Comparison of ENCODE assay signal across 6 cellular contexts in genomic region chr19:53869805-53870484, GRCh38. TPM values are rescaled to one million over a fixed set of nuclear protein-coding genes. Genes with fewer than 3 reads are reported as not detected.
A peak's percentile ranks its signal among the peaks of the same experiment; 100 is the strongest.
DNase-seq lines count a peak whose midpoint lies in the region; ATAC-seq and TF ChIP-seq lines count a peak whose summit lies in the region.
"Not testable (repeated sequence)": the region's sequence is repeated elsewhere in the genome, so short reads cannot be mapped to it uniquely, and the experiment has no call there.

No MANE protein-coding gene starts in this region.

- H3K4me1 ChIP-seq in DOHH2 (ENCODE audit: control insufficient read depth, low read length): peaks cover 41% of the 10 kb centered on the region
- H3K4me1 ChIP-seq in heart right ventricle: peaks cover 3 to 69% (median 45%) of the 10 kb centered on the region in 9 donors
- H3K4me1 ChIP-seq in testis: peaks cover 19% of the 10 kb centered on the region

- not testable (repeated sequence) for TF ChIP-seq POLR2A in testis (IDR thresholded peaks at IDR 0.05)

- not testable (repeated sequence) for ATAC-seq in heart right ventricle; natural killer cell treated with Interleukin-12 subunit alpha and Interleukin-12 subunit beta and Interleukin-15 and Interleukin-18, amount 100 ng/mL, for 72 hours

- not testable (repeated sequence) for H3K27me3 Mint-ChIP-seq in T-helper 1 cell treated with Interleukin-12 subunit alpha and Interleukin-12 subunit beta and Interleukin-4 antibody, amounts not matched to agents 30 μg/mL and 1 μg/mL, for 36 hours (ENCODE audit: low read depth); natural killer cell treated with Interleukin-12 subunit alpha and Interleukin-12 subunit beta and Interleukin-15 and Interleukin-18, amount 100 ng/mL, for 72 hours

- H3K36me3 ChIP-seq in DOHH2 (ENCODE audit: control insufficient read depth, low read length); testis (ENCODE audit: low read depth, missing control alignments): not testable (repeated sequence)
- H3K36me3 ChIP-seq in brain microvascular endothelial cell (replicated peaks): peaks cover 47% of the 10 kb centered on the region
- H3K36me3 ChIP-seq in heart right ventricle: peaks cover 0 to 47% (median 18%) of the 10 kb centered on the region in 9 donors

- DNase-seq in brain microvascular endothelial cell; heart right ventricle; natural killer cell treated with Interleukin-12 subunit alpha and Interleukin-12 subunit beta and Interleukin-15 and Interleukin-18, amount 100 ng/mL, for 72 hours (ENCODE audit: low spot score); testis: not testable (repeated sequence)

- intact Hi-C loops in heart right ventricle (cut with DNase I): loop anchor here in 2 of 10 donors (10.0 kb wide), 2 partner anchors 235 to 245 kb away; partner anchors contain the start of genes NDUFA3 (in 1 of the 2), OSCAR (in 1 of the 2), PRPF31 (in 1 of the 2) and TFPT (in 1 of the 2)
- intact Hi-C loops in testis (cut with DNase I; ENCODE audit: low total_unique reads): not testable (repeated sequence)

- 5 to 8% methylated on average over 12 to 24 of the region's 24 CpGs for WGBS in heart right ventricle, 2 donors
- 2 to 4% methylated on average over 8 to 13 of the region's 24 CpGs for WGBS in testis, 2 donors

- H3K4me2 ChIP-seq in DOHH2 (ENCODE audit: low read length): peak overlapping the region; percentile 80

- H3K9me2 ChIP-seq in DOHH2 (replicated peaks; ENCODE audit: control insufficient read depth, low read length): not testable (repeated sequence)

- peaks cover 17% of the 10 kb centered on the region for H3K27me3 ChIP-seq in DOHH2 (ENCODE audit: control insufficient read depth, low read length)
- not testable (repeated sequence) for H3K27me3 ChIP-seq in brain microvascular endothelial cell (replicated peaks); heart right ventricle; testis

- H3K4me3 Mint-ChIP-seq in T-helper 1 cell treated with Interleukin-12 subunit alpha and Interleukin-12 subunit beta and Interleukin-4 antibody, amounts not matched to agents 30 μg/mL and 1 μg/mL, for 36 hours: peak overlapping the region; percentile 96
- H3K4me3 Mint-ChIP-seq in natural killer cell treated with Interleukin-12 subunit alpha and Interleukin-12 subunit beta and Interleukin-15 and Interleukin-18, amount 100 ng/mL, for 72 hours: peak overlapping the region; percentile 93

- H3K79me2 ChIP-seq in DOHH2 (ENCODE audit: control insufficient read depth, low read length): not testable (repeated sequence)

- not testable (repeated sequence) for H4K20me1 ChIP-seq in DOHH2 (ENCODE audit: control insufficient read depth, insufficient read depth, low read depth, low read length)

- peak overlapping the region; percentile 73 for H3K4me3 ChIP-seq in DOHH2 (ENCODE audit: low read length)
- H3K4me3 ChIP-seq in brain microvascular endothelial cell (ENCODE audit: low read depth, low read length): peak overlapping the region; percentile 97
- H3K4me3 ChIP-seq in heart right ventricle: peak overlapping the region; percentile 59 to 97 (median 80)
- H3K4me3 ChIP-seq in testis: peak overlapping the region; percentile 61 to 80

- not testable (repeated sequence) for H3K9me3 Mint-ChIP-seq in T-helper 1 cell treated with Interleukin-12 subunit alpha and Interleukin-12 subunit beta and Interleukin-4 antibody, amounts not matched to agents 30 μg/mL and 1 μg/mL, for 36 hours; natural killer cell treated with Interleukin-12 subunit alpha and Interleukin-12 subunit beta and Interleukin-15 and Interleukin-18, amount 100 ng/mL, for 72 hours

- in situ Hi-C loops in brain microvascular endothelial cell (cut with HindIII; ENCODE audit: low pct_ligation_motif_present, low sequenced_read_pairs): not testable (repeated sequence)

- H3K27ac ChIP-seq in DOHH2 (ENCODE audit: low read depth, low read length): not testable (repeated sequence)
- H3K27ac ChIP-seq in brain microvascular endothelial cell (peak overlapping the region; percentile 98), heart right ventricle (peak overlapping the region; percentile 63 to 99 (median 97)), testis (peak overlapping the region; percentile 94 to 95)

- peaks cover 30% of the 10 kb centered on the region for H3K36me3 Mint-ChIP-seq in T-helper 1 cell treated with Interleukin-12 subunit alpha and Interleukin-12 subunit beta and Interleukin-4 antibody, amounts not matched to agents 30 μg/mL and 1 μg/mL, for 36 hours (ENCODE audit: low read depth)
- peaks cover 10% of the 10 kb centered on the region for H3K36me3 Mint-ChIP-seq in natural killer cell treated with Interleukin-12 subunit alpha and Interleukin-12 subunit beta and Interleukin-15 and Interleukin-18, amount 100 ng/mL, for 72 hours

- TF ChIP-seq CTCF in DOHH2 (IDR thresholded peaks at IDR 0.05; ENCODE audit: low read depth, low read length, poor library complexity, severe bottlenecking); brain microvascular endothelial cell (IDR thresholded peaks at IDR 0.05; ENCODE audit: low read depth, low read length, missing control alignments); heart right ventricle (IDR thresholded peaks at IDR 0.05); testis (IDR thresholded peaks at IDR 0.05): not testable (repeated sequence)

- H3K9me3 ChIP-seq in DOHH2 (ENCODE audit: control insufficient read depth, insufficient read depth, low read length); heart right ventricle; testis: not testable (repeated sequence)

- H3K4me1 Mint-ChIP-seq in T-helper 1 cell treated with Interleukin-12 subunit alpha and Interleukin-12 subunit beta and Interleukin-4 antibody, amounts not matched to agents 30 μg/mL and 1 μg/mL, for 36 hours (ENCODE audit: low read depth): peaks cover 56% of the 10 kb centered on the region
- H3K4me1 Mint-ChIP-seq in natural killer cell treated with Interleukin-12 subunit alpha and Interleukin-12 subunit beta and Interleukin-15 and Interleukin-18, amount 100 ng/mL, for 72 hours (ENCODE audit: low read depth in 2 of 2): peaks cover 41 to 57% of the 10 kb centered on the region in 2 donors

- H3F3A ChIP-seq in DOHH2 (ENCODE audit: control insufficient read depth, insufficient read depth): not testable (repeated sequence)

- peak overlapping the region; percentile 88 for H3K27ac Mint-ChIP-seq in T-helper 1 cell treated with Interleukin-12 subunit alpha and Interleukin-12 subunit beta and Interleukin-4 antibody, amounts not matched to agents 30 μg/mL and 1 μg/mL, for 36 hours
- H3K27ac Mint-ChIP-seq in natural killer cell treated with Interleukin-12 subunit alpha and Interleukin-12 subunit beta and Interleukin-15 and Interleukin-18, amount 100 ng/mL, for 72 hours: peak overlapping the region; percentile 4 to 84

RNA-seq across cellular contexts. Expression of gene MYADM, which starts 2.3 kb away (rescaled TPM):
- total RNA-seq in heart right ventricle (100 to 1,000 TPM in 9 of 10 donors, 10 to 100 TPM in 1; 87.4 to 265 (median 135) TPM), testis (10 to 100 TPM; 48.7 to 57.8 TPM)
- polyA plus RNA-seq in heart right ventricle (10 to 100 TPM; 53.7 to 97.1 TPM), testis (ENCODE audit: insufficient read depth, low read depth, low replicate concordance) (128 TPM)
- 10 to 100 TPM; 17.8 to 17.9 TPM for total RNA-seq in natural killer cell treated with Interleukin-12 subunit alpha and Interleukin-12 subunit beta and Interleukin-15 and Interleukin-18, amount 100 ng/mL, for 72 hours

RNA-seq across cellular contexts. Expression of gene PRKCG, which starts 12.1 kb away (rescaled TPM):
- not detected for total RNA-seq in heart right ventricle
- polyA plus RNA-seq in heart right ventricle: under 1 TPM in 1 of 2 donors, not detected in 1; 0.07 TPM
- total RNA-seq in natural killer cell treated with Interleukin-12 subunit alpha and Interleukin-12 subunit beta and Interleukin-15 and Interleukin-18, amount 100 ng/mL, for 72 hours: 1 to 10 TPM in 1 of 2 donors, not detected in 1; 1.1 TPM
- total RNA-seq in testis: 10 to 100 TPM in 1 of 2 donors, 1 to 10 TPM in 1; 3.7 to 10.6 TPM
- 4.3 TPM for polyA plus RNA-seq in testis (ENCODE audit: insufficient read depth, low read depth, low replicate concordance)

RNA-seq across cellular contexts. Expression of gene CACNG7, which starts 39.1 kb away (rescaled TPM):
- not detected for total RNA-seq in heart right ventricle
- polyA plus RNA-seq in heart right ventricle: not detected
- total RNA-seq in natural killer cell treated with Interleukin-12 subunit alpha and Interleukin-12 subunit beta and Interleukin-15 and Interleukin-18, amount 100 ng/mL, for 72 hours: not detected
- under 1 TPM; 0.39 to 0.81 TPM for total RNA-seq in testis
- 0.53 TPM for polyA plus RNA-seq in testis (ENCODE audit: insufficient read depth, low read depth, low replicate concordance)

RNA-seq across cellular contexts. Expression of gene NLRP12, which starts 45.8 kb away (rescaled TPM):
- total RNA-seq in heart right ventricle (1 to 10 TPM in 1 of 10 donors, under 1 TPM in 8, not detected in 1; 0.11 to 1.0 (median 0.28) TPM), testis (1 to 10 TPM in 1 of 2 donors, under 1 TPM in 1; 0.16 to 1.5 TPM)
- polyA plus RNA-seq in heart right ventricle (under 1 TPM; 0.07 to 0.17 TPM), testis (ENCODE audit: insufficient read depth, low read depth, low replicate concordance) (not detected)
- 1 to 10 TPM in 1 of 2 donors, not detected in 1; 3.0 TPM for total RNA-seq in natural killer cell treated with Interleukin-12 subunit alpha and Interleukin-12 subunit beta and Interleukin-15 and Interleukin-18, amount 100 ng/mL, for 72 hours
